ENCODE assay signal across 7 cellular contexts in genomic region chr6:33711140-33712129, GRCh38.
DNase-seq lines count a peak whose midpoint lies in the region; ATAC-seq, FAIRE-seq and TF ChIP-seq lines count a peak whose summit lies in the region.

Gene UQCC2, minus strand, starts transcription at chr6:33711700. Its CDS starts 14 bp downstream, at chr6:33711686.

- H3K4me3 ChIP-seq in retinal pigment epithelial cell (ENCODE audit: low read length): peak within 1 kb of the TSS; percentile 90

- peak; percentile 61 for TF ChIP-seq CTCF in retinal pigment epithelial cell (conservative IDR thresholded peaks at IDR 0.05; ENCODE audit: low read depth, low read length)

- FAIRE-seq in GM18507 (lab: Jason Lieb, UNC): peak; percentile 93

- peak; percentile 80 for ATAC-seq in HG03025 (IDR thresholded peaks at IDR 0.05; ENCODE audit: low FRiP score, unreplicated experiment)

- DNase-seq in GM18507 (ENCODE audit: extremely low spot score, insufficient read length, low read depth) (peak; percentile 96), NCI-H2081 (lab: John Stamatoyannopoulos, UW) (peak; percentile 97), T1000 (lab: John Stamatoyannopoulos, UW) (peak; percentile 96), astrocyte of the hippocampus (ENCODE audit: low read depth, low spot score) (peak; percentile 98), hippocampal formation (lab: John Stamatoyannopoulos, UW) (peak; percentile 93 to 96), retinal pigment epithelial cell (ENCODE audit: low read depth) (peak; percentile 79)

Comparison
In these comparisons a context has a peak if more than half of its experiments do, and no peak if none do; other contexts are left out.
1. Peak in every context shown above with its lines: DNase-seq, ATAC-seq and H3K4me3 ChIP-seq.